ENCODE assay signal across 8 cellular contexts in genomic region chr5:55694152-55694830, GRCh38. TPM values are rescaled to one million over a fixed set of nuclear protein-coding genes. Genes with fewer than 3 reads are reported as not detected.
DNase-seq lines count a peak whose midpoint lies in the region; ATAC-seq and TF ChIP-seq lines count a peak whose summit lies in the region.

No MANE protein-coding gene starts in this region.

- H3K4me1 ChIP-seq in MM.1S (ENCODE audit: low read length) (no peaks in the 10 kb centered on the region), mesendoderm (ENCODE audit: control insufficient read depth, low read depth, low read length) (peaks cover 2% of the 10 kb centered on the region)

- no peak overlapping the region for H2AFZ ChIP-seq in MM.1S (ENCODE audit: low read length)

- no peaks in the 10 kb centered on the region for H3K27me3 Mint-ChIP-seq in CD14-positive monocyte (ENCODE audit: low read depth in 3 of 3)

- no peak overlapping the region for H2BK120ac ChIP-seq in mesendoderm (ENCODE audit: low read depth, low read length)

- H3K36me3 ChIP-seq in MM.1S (replicated peaks; ENCODE audit: insufficient read depth, low read length) (no peaks in the 10 kb centered on the region), mesendoderm (ENCODE audit: control insufficient read depth, insufficient read depth, low read length) (no peaks in the 10 kb centered on the region)

- intact Hi-C loops in CD14-positive monocyte (cut with micrococcal nuclease), result no loop called here

- H4K20me1 ChIP-seq in MM.1S (ENCODE audit: insufficient read depth, low read length), result no peaks in the 10 kb centered on the region

- no peaks in the 10 kb centered on the region for H3K79me1 ChIP-seq in mesendoderm (ENCODE audit: low read length)

- no peak overlapping the region for H3K4me2 ChIP-seq in MM.1S (ENCODE audit: low read depth, low read length)
- no peak overlapping the region for H3K4me2 ChIP-seq in mesendoderm (ENCODE audit: low read length)

- peaks cover 0 to 5% (median 0%) of the 10 kb centered on the region in 7 donors for H3K9me3 Mint-ChIP-seq in CD14-positive monocyte

- no CpG with 5 or more reads among the region's 3 CpGs for WGBS in mesendoderm (ENCODE audit: extremely low coverage, insufficient coverage, low lambda C conversion rate)

- ATAC-seq in HG02970 (IDR thresholded peaks at IDR 0.05; ENCODE audit: low FRiP score, unreplicated experiment), result no peak

- H3K4me3 Mint-ChIP-seq in CD14-positive monocyte, result no peak overlapping the region

- no peak overlapping the region for H4K8ac ChIP-seq in mesendoderm (ENCODE audit: low read depth, low read length)

- no peak overlapping the region for H3K23ac ChIP-seq in mesendoderm (ENCODE audit: low read length)

- no peak overlapping the region for H2BK5ac ChIP-seq in mesendoderm (ENCODE audit: low read length)

- no peak overlapping the region for H3K9ac ChIP-seq in MM.1S (ENCODE audit: low read length)
- H3K9ac ChIP-seq in mesendoderm (ENCODE audit: low read length), result no peak overlapping the region

- no peak overlapping the region for H3K4me3 ChIP-seq in MM.1S (ENCODE audit: low read length)
- H3K4me3 ChIP-seq in mesendoderm (ENCODE audit: low read length), result no peak overlapping the region

- no peak overlapping the region for H2AK5ac ChIP-seq in mesendoderm (ENCODE audit: low read length)

- peak overlapping the region in 3 of 7 donors; percentile 61 to 73 (median 72) for H3K27ac Mint-ChIP-seq in CD14-positive monocyte

- H3K79me2 ChIP-seq in MM.1S (ENCODE audit: low read length) (no peaks in the 10 kb centered on the region), mesendoderm (ENCODE audit: control insufficient read depth, insufficient read depth, low read length) (no peaks in the 10 kb centered on the region)

- peaks cover 8% of the 10 kb centered on the region for H3K4me1 Mint-ChIP-seq in CD14-positive monocyte

- H3K56ac ChIP-seq in mesendoderm (ENCODE audit: low read length), result no peak overlapping the region

- H3K27me3 ChIP-seq in MM.1S (replicated peaks; ENCODE audit: insufficient read depth, low read length) (no peaks in the 10 kb centered on the region), mesendoderm (ENCODE audit: insufficient read depth, low read length, poor library complexity) (no peaks in the 10 kb centered on the region)

- POLR2A ChIA-PET in GM10248 (lab: Yijun Ruan, JAX), result no interaction called here

- no peaks in the 10 kb centered on the region for H3K9me3 ChIP-seq in MM.1S (replicated peaks; ENCODE audit: insufficient read depth, low read length)

- no peak overlapping the region for H2BK15ac ChIP-seq in mesendoderm (replicated peaks; ENCODE audit: low read depth)

- H3K18ac ChIP-seq in mesendoderm (ENCODE audit: low read length), result no peak overlapping the region

- H3K27ac ChIP-seq in MM.1S (ENCODE audit: low read length) (no peak overlapping the region), mesendoderm (ENCODE audit: low read depth, low read length) (no peak overlapping the region)

- TF ChIP-seq CTCF in GM10248 (IDR thresholded peaks at IDR 0.05; ENCODE audit: control extremely low read depth, extremely low read depth, low read depth, missing control alignments), result peak; percentile 43
- TF ChIP-seq CTCF in MM.1S (IDR thresholded peaks at IDR 0.05; ENCODE audit: low read length), result peak; percentile 54
- TF ChIP-seq CTCF in CD14-positive monocyte (IDR thresholded peaks at IDR 0.05), result no peak

- H3K9me2 ChIP-seq in MM.1S (replicated peaks; ENCODE audit: insufficient read depth, low read length), result no peaks in the 10 kb centered on the region

- H3K36me3 Mint-ChIP-seq in CD14-positive monocyte, result peaks cover 3 to 26% of the 10 kb centered on the region in 2 donors

- no peak overlapping the region for H3K4ac ChIP-seq in mesendoderm (ENCODE audit: low read depth, low read length)

- H3F3A ChIP-seq in MM.1S (ENCODE audit: insufficient read depth, low read length), result no peaks in the 10 kb centered on the region

- CTCF ChIA-PET in GM10248 (lab: Yijun Ruan, JAX), result interaction anchor here (1.4 kb wide), 1 partner anchor 369 kb away, joined by 3 read pairs; no protein-coding TSS in a partner anchor

- no peak overlapping the region for H4K5ac ChIP-seq in mesendoderm (ENCODE audit: low read length)

- DNase-seq in GM10248 (ENCODE audit: extremely low spot score) (no peak), MM.1S (peak; percentile 50), astrocyte of the hippocampus (ENCODE audit: low read depth, low spot score) (peak; percentile 20), mesendoderm (peak; percentile 80), CD14-positive monocyte (ENCODE audit: low spot score) (no peak), OCI-M2 (lab: John Stamatoyannopoulos, UW; ENCODE audit: unreplicated experiment) (no peak)
- no peak for DNase-seq in stimulated activated CD8-positive, alpha-beta memory T cell treated with anti-CD3 and anti-CD28 coated beads, Interleukin-4, amount 100 ng/mL, for 48 hours

RNA-seq across cellular contexts. Expression of gene SLC38A9, which starts 17.8 kb away (rescaled TPM):
- polyA plus RNA-seq in mesendoderm (2013, experiment 1 of 2), result 47.7 TPM
- 47.2 TPM for polyA plus RNA-seq in mesendoderm (2013, experiment 2 of 2)
- polyA plus RNA-seq in CD14-positive monocyte, result 10 to 100 TPM; 14.1 to 15.2 TPM

RNA-seq across cellular contexts. Expression of gene DDX4, which starts 43.6 kb away (rescaled TPM):
- polyA plus RNA-seq in mesendoderm (2013, experiment 1 of 2), result 0.01 TPM
- not detected for polyA plus RNA-seq in mesendoderm (2013, experiment 2 of 2)
- polyA plus RNA-seq in CD14-positive monocyte, result not detected

Comparison
In these comparisons a context has a peak if more than half of its experiments do, and no peak if none do; other contexts are left out.
1. DNase-seq: peak in MM.1S (single experiment), astrocyte of the hippocampus (single experiment) and mesendoderm (single experiment); none in GM10248 (single experiment), CD14-positive monocyte (single experiment), OCI-M2 (single experiment) and stimulated activated CD8-positive, alpha-beta memory T cell treated with anti-CD3 and anti-CD28 coated beads, Interleukin-4, amount 100 ng/mL, for 48 hours (single experiment).